Comparison of ENCODE assay signal across 8 cellular contexts in genomic region chr1:150874455-150875196, GRCh38. TPM values are rescaled to one million over a fixed set of nuclear protein-coding genes. Genes with fewer than 3 reads are reported as not detected.
A peak's percentile ranks its signal among the peaks of the same experiment; 100 is the strongest.
DNase-seq lines count a peak whose midpoint lies in the region; ATAC-seq and TF ChIP-seq lines count a peak whose summit lies in the region.

No MANE protein-coding gene starts in this region.

- no peak for DNase-seq in GM12864 (ENCODE audit: low read depth)
- DNase-seq in T-cell: no peak
- DNase-seq in fibroblast of pulmonary artery (ENCODE audit: low read depth): peak; percentile 29
- DNase-seq in skeletal muscle cell (ENCODE audit: low read depth): no peak
- DNase-seq in SHP77 (lab: John Stamatoyannopoulos, UW): no peak
- DNase-seq in GM10266 (ENCODE audit: extremely low spot score): no peak
- DNase-seq in NCI-H774 (lab: John Stamatoyannopoulos, UW): no peak

- H3K9me3 Mint-ChIP-seq in T-cell: no peaks in the 10 kb centered on the region

- H3K27me3 Mint-ChIP-seq in T-cell: no peaks in the 10 kb centered on the region

- H3K36me3 Mint-ChIP-seq in T-cell: peaks cover 11% of the 10 kb centered on the region

- POLR2A ChIA-PET in T-cell (lab: Charles Lee): interaction anchor here in 1 of 2 donors (0.6 kb wide), 1 partner anchor 16 kb away, joined by 3 read pairs; no protein-coding TSS in a partner anchor

- H3K4me3 Mint-ChIP-seq in T-cell: peak overlapping the region; percentile 86 to 90 (median 89)

- CTCF ChIA-PET in T-cell (lab: Charles Lee): interaction anchor here (0.6 to 1.0 kb wide), 5 partner anchors 48 to 458 kb away, joined by 3 to 7 read pairs (median 3); no protein-coding TSS in a partner anchor

- H3K4me1 Mint-ChIP-seq in T-cell: peaks cover 28 to 50% (median 44%) of the 10 kb centered on the region in 3 donors

- ATAC-seq in T-cell (replicated peaks in 1 of 4) (no peak), HG02840 (IDR thresholded peaks at IDR 0.05; ENCODE audit: low FRiP score, unreplicated experiment) (no peak)

- TF ChIP-seq CTCF in GM12864 (IDR thresholded peaks at IDR 0.05; ENCODE audit: low read depth, low read length, missing control alignments) (no peak), fibroblast of pulmonary artery (IDR thresholded peaks at IDR 0.05; ENCODE audit: low read length, missing control alignments) (no peak), GM10266 (IDR thresholded peaks at IDR 0.05; ENCODE audit: control insufficient read depth, insufficient read depth, low read depth, missing control alignments) (no peak)

- H3K27ac Mint-ChIP-seq in T-cell: peak overlapping the region; percentile 83 to 88

- H3K4me3 ChIP-seq in GM12864 (ENCODE audit: low read depth, low read length) (peak overlapping the region; percentile 59; the same call in 1 of the 2 replicates), fibroblast of pulmonary artery (replicated peaks; ENCODE audit: low read depth, low read length) (peak overlapping the region; percentile 80), skeletal muscle cell (ENCODE audit: low read depth, low read length) (peak overlapping the region; percentile 70)

RNA-seq across cellular contexts. Expression of gene ARNT, which starts 1.8 kb away (rescaled TPM):
- total RNA-seq in T-cell: 10 to 100 TPM; 37.3 to 38.7 (median 37.9) TPM

RNA-seq across cellular contexts. Expression of gene CTXND2, which starts 12.3 kb away (rescaled TPM):
- not detected for total RNA-seq in T-cell

RNA-seq across cellular contexts. Expression of gene SETDB1, which starts 51.5 kb away (rescaled TPM):
- total RNA-seq in T-cell: 10 to 100 TPM; 44.5 to 72.6 (median 62.5) TPM
